In the genomic region with DNA sequence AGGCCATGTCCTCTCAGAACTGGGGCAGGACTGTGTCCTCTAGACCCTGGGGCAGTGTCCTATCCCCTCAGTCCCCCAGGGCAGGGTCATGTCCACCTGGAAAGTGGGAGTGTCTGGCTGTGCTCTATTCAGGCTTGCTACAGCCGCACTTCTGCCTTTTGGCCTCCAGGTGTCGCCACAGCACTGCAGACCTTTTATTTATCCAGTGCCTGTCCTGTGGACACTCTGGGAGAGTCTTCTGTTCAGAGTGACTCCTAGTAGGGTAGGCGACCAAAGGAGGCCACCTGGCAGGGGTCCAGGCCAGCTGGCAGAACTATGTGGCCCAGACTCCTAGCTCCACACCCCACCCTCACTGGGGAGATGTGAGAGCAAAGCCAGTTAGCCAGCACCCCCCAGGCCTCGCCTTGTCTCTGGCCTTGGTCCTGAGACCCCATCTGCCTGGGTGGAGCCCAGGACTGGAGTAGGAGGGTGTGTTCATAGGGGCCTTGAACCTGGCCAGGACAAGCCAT, we compare ENCODE assay signal across 1 cellular context.
TF ChIP-seq lines count a peak whose summit lies in the region.

No MANE protein-coding gene starts in this region.

TF ChIP-seq in endothelial cell of umbilical vein, 7 proteins besides CTCF, POLR2A, EP300 and RAD21:
- no peak for TF ChIP-seq FOS (IDR thresholded peaks at IDR 0.05; ENCODE audit: borderline replicate concordance, insufficient read depth, low read length)
- no peak for TF ChIP-seq JUN (IDR thresholded peaks at IDR 0.05; ENCODE audit: borderline replicate concordance, insufficient read depth, insufficient read length, low read depth)
- TF ChIP-seq, protein P1, sequence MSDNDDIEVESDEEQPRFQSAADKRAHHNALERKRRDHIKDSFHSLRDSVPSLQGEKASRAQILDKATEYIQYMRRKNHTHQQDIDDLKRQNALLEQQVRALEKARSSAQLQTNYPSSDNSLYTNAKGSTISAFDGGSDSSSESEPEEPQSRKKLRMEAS (IDR thresholded peaks at IDR 0.05; ENCODE audit: insufficient read depth, insufficient read length): no peak
